In genomic region chr17:71765437-71765836, GRCh38 we compare ENCODE assay signal across 27 cellular contexts.
DNase-seq lines count a peak whose midpoint lies in the region; ATAC-seq and TF ChIP-seq lines count a peak whose summit lies in the region.
"Had no signal": no experiment of that assay in that cellular context is flagged by ENCODE, and none has a peak within 500 bp of the region (broad histone marks: within the 10 kb centered on the region; RNA-seq: fewer than 3 reads in every experiment).

No MANE protein-coding gene starts in this region.

- no peak overlapping the region for H3K9ac ChIP-seq in fibroblast of lung (ENCODE audit: insufficient read depth, low read length)
- H3K9ac ChIP-seq: BLaER1 treated with 17β-estradiol and CSF1 and Interleukin-3, amounts not matched to agents 10 nM and 100 nM; KMS-11 had no signal

- H3K4me1 Mint-ChIP-seq in stimulated activated effector memory CD8-positive, alpha-beta T cell treated with anti-CD3 and anti-CD28 coated beads, Interleukin-12 subunit alpha, Interleukin-12 subunit beta, amount 100 ng/mL, for 72 hours, result no peaks in the 10 kb centered on the region
- H3K4me1 Mint-ChIP-seq: activated naive CD8-positive, alpha-beta T cell treated with anti-CD3 and anti-CD28 coated beads for 36 hours; memory B cell; naive thymus-derived CD8-positive, alpha-beta T cell had no signal

- TF ChIP-seq CTCF in fibroblast of lung (conservative IDR thresholded peaks at IDR 0.05 in 1 of 2, IDR thresholded peaks at IDR 0.05 in 1 of 2; ENCODE audit: low read depth in 1 of 2, low read length in 2 of 2) (no peak), osteoblast (IDR thresholded peaks at IDR 0.05; ENCODE audit: extremely low read depth, low read depth, low read length) (no peak)

- H3K36me3 ChIP-seq in fibroblast of lung (ENCODE audit: control insufficient read depth, insufficient read depth, low read length) (no peaks in the 10 kb centered on the region), osteoblast (ENCODE audit: insufficient read depth, low read length) (no peaks in the 10 kb centered on the region)
- H3K36me3 ChIP-seq: BLaER1 treated with 17β-estradiol and CSF1 and Interleukin-3, amounts not matched to agents 10 nM and 100 nM; gastrocnemius medialis; right lobe of liver; SJSA1 had no signal

- H3K27ac Mint-ChIP-seq in stimulated activated effector memory CD8-positive, alpha-beta T cell treated with anti-CD3 and anti-CD28 coated beads, Interleukin-12 subunit alpha, Interleukin-12 subunit beta, amount 100 ng/mL, for 72 hours, result no peak overlapping the region
- H3K27ac Mint-ChIP-seq: activated naive CD8-positive, alpha-beta T cell treated with anti-CD3 and anti-CD28 coated beads for 36 hours; activated T-helper 2 cell treated with anti-CD3 and anti-CD28 coated beads, Interferon-gamma antibody, Interleukin-2, Interleukin-4, amounts not matched to agents 10 μg/mL and 5 μg/mL and 100 μg/mL, durations not matched to agents 14 hours and 24 hours and 36 hours; memory B cell; naive thymus-derived CD8-positive, alpha-beta T cell; T-helper 1 cell treated with Interleukin-12 subunit alpha and Interleukin-12 subunit beta and Interleukin-4 antibody, amounts not matched to agents 30 μg/mL and 1 μg/mL, for 36 hours had no signal

- no peak for ATAC-seq in stimulated activated effector memory CD8-positive, alpha-beta T cell treated with anti-CD3 and anti-CD28 coated beads, Interleukin-12 subunit alpha, Interleukin-12 subunit beta, amount 100 ng/mL, for 72 hours
- no peak for ATAC-seq in HG02763 (IDR thresholded peaks at IDR 0.05; ENCODE audit: unreplicated experiment)
- ATAC-seq: body of pancreas; gastrocnemius medialis; naive thymus-derived CD8-positive, alpha-beta T cell; Panc1; right lobe of liver had no signal

- no peaks in the 10 kb centered on the region for H4K20me1 ChIP-seq in fibroblast of lung (ENCODE audit: control insufficient read depth, extremely low read depth, insufficient read depth, low read length)
- no peaks in the 10 kb centered on the region for H4K20me1 ChIP-seq in osteoblast (ENCODE audit: insufficient read depth, low read length)
- H4K20me1 ChIP-seq: BLaER1 treated with 17β-estradiol and CSF1 and Interleukin-3, amounts not matched to agents 10 nM and 100 nM had no signal

- H3K27me3 ChIP-seq in fibroblast of lung (ENCODE audit: control insufficient read depth, insufficient read depth, low read length) (no peaks in the 10 kb centered on the region), osteoblast (ENCODE audit: insufficient read depth, low read length) (no peaks in the 10 kb centered on the region)
- H3K27me3 ChIP-seq: BLaER1 treated with 17β-estradiol and CSF1 and Interleukin-3, amounts not matched to agents 10 nM and 100 nM; body of pancreas; gastrocnemius medialis; right lobe of liver; SJSA1 had no signal

- no peak overlapping the region for H3K4me3 Mint-ChIP-seq in stimulated activated effector memory CD8-positive, alpha-beta T cell treated with anti-CD3 and anti-CD28 coated beads, Interleukin-12 subunit alpha, Interleukin-12 subunit beta, amount 100 ng/mL, for 72 hours
- H3K4me3 Mint-ChIP-seq: activated naive CD8-positive, alpha-beta T cell treated with anti-CD3 and anti-CD28 coated beads for 36 hours; memory B cell; naive thymus-derived CD8-positive, alpha-beta T cell; T-helper 1 cell treated with Interleukin-12 subunit alpha and Interleukin-12 subunit beta and Interleukin-4 antibody, amounts not matched to agents 30 μg/mL and 1 μg/mL, for 36 hours had no signal

- H3K9me3 Mint-ChIP-seq in stimulated activated effector memory CD8-positive, alpha-beta T cell treated with anti-CD3 and anti-CD28 coated beads, Interleukin-12 subunit alpha, Interleukin-12 subunit beta, amount 100 ng/mL, for 72 hours, result peaks cover 7% of the 10 kb centered on the region

- H3K9me3 ChIP-seq in fibroblast of lung (ENCODE audit: control insufficient read depth, insufficient read depth, low read depth, low read length) (no peaks in the 10 kb centered on the region), osteoblast (ENCODE audit: low read depth, low read length) (no peaks in the 10 kb centered on the region)
- H3K9me3 ChIP-seq: BLaER1 treated with 17β-estradiol and CSF1 and Interleukin-3, amounts not matched to agents 10 nM and 100 nM; body of pancreas; gastrocnemius medialis; right lobe of liver; SJSA1 had no signal

- DNase-seq in Daoy (ENCODE audit: low read depth), result peak; percentile 27
- DNase-seq in NCI-H446 (lab: John Stamatoyannopoulos, UW), result peak; percentile 30 to 76
- DNase-seq in fibroblast of lung (ENCODE audit: low read depth in 2 of 2), result peak; percentile 2 to 33
- peak; percentile 32 for DNase-seq in osteoblast (ENCODE audit: insufficient read length, low spot score, missing footprints)
- DNase-seq in stimulated activated effector memory CD8-positive, alpha-beta T cell treated with anti-CD3 and anti-CD28 coated beads, Interleukin-12 subunit alpha, Interleukin-12 subunit beta, amount 100 ng/mL, for 72 hours (ENCODE audit: low spot score in 2 of 2), result no peak
- no peak for DNase-seq in DMS114 treated with DMSO at 0.1 percent for 48 hours (lab: John Stamatoyannopoulos, UW; ENCODE audit: unreplicated experiment)
- no peak for DNase-seq in NCI-H187 treated with DMSO at 0.1 percent for 48 hours (lab: John Stamatoyannopoulos, UW)
- DNase-seq: activated CD4-positive, alpha-beta T cell treated with anti-CD3 and anti-CD28 coated beads for 48 hours; activated CD8-positive, alpha-beta memory T cell treated with anti-CD3 and anti-CD28 coated beads, Interleukin-2, amount 50 U/mL, for 48 hours; activated naive CD8-positive, alpha-beta T cell treated with anti-CD3 and anti-CD28 coated beads for 36 hours; body of pancreas; Calu3; effector memory CD4-positive, alpha-beta T cell; gastrocnemius medialis; GDM1; naive thymus-derived CD8-positive, alpha-beta T cell; NCI-H2029 treated with DMSO at 0.1 percent for 48 hours; NCI-H226; right lobe of liver had no signal

- H3K4me1 ChIP-seq in fibroblast of lung (ENCODE audit: control insufficient read depth, extremely low read depth, insufficient read depth, low read length) (no peaks in the 10 kb centered on the region), osteoblast (ENCODE audit: insufficient read depth, low read length) (no peaks in the 10 kb centered on the region)
- H3K4me1 ChIP-seq: BLaER1 treated with 17β-estradiol and CSF1 and Interleukin-3, amounts not matched to agents 10 nM and 100 nM; body of pancreas; gastrocnemius medialis; SJSA1 had no signal

- H3K27ac ChIP-seq in fibroblast of lung (ENCODE audit: insufficient read depth, low read length), result no peak overlapping the region
- no peak overlapping the region for H3K27ac ChIP-seq in osteoblast (ENCODE audit: low read depth, low read length)
- H3K27ac ChIP-seq: BLaER1 treated with 17β-estradiol and CSF1 and Interleukin-3, amounts not matched to agents 10 nM and 100 nM; body of pancreas; gastrocnemius medialis; KMS-11; right lobe of liver; SJSA1 had no signal

- H3K4me3 ChIP-seq in fibroblast of lung (replicated peaks in 1 of 4; ENCODE audit: control extremely low read depth in 1 of 4, insufficient read depth in 1 of 4, low read depth in 3 of 4, low read length in 4 of 4) (no peak overlapping the region), osteoblast (ENCODE audit: insufficient read depth, low read length) (no peak overlapping the region)
- H3K4me3 ChIP-seq: BLaER1 treated with 17β-estradiol and CSF1 and Interleukin-3, amounts not matched to agents 10 nM and 100 nM; body of pancreas; gastrocnemius medialis; right lobe of liver; SJSA1 had no signal

- H2AFZ ChIP-seq in fibroblast of lung (ENCODE audit: low read length), result no peak overlapping the region
- no peak overlapping the region for H2AFZ ChIP-seq in osteoblast (ENCODE audit: low read length)

- H3K79me2 ChIP-seq in fibroblast of lung (ENCODE audit: control insufficient read depth, insufficient read depth, low read length) (no peaks in the 10 kb centered on the region), osteoblast (ENCODE audit: insufficient read depth, low read length) (no peaks in the 10 kb centered on the region)

- H3K4me2 ChIP-seq in fibroblast of lung (ENCODE audit: extremely low read depth, insufficient read depth, low read length), result no peak overlapping the region
- H3K4me2 ChIP-seq in osteoblast (ENCODE audit: insufficient read depth, low read length), result no peak overlapping the region
- H3K4me2 ChIP-seq: BLaER1 treated with 17β-estradiol and CSF1 and Interleukin-3, amounts not matched to agents 10 nM and 100 nM; KMS-11 had no signal

- H3K36me3 Mint-ChIP-seq in stimulated activated effector memory CD8-positive, alpha-beta T cell treated with anti-CD3 and anti-CD28 coated beads, Interleukin-12 subunit alpha, Interleukin-12 subunit beta, amount 100 ng/mL, for 72 hours, result no peaks in the 10 kb centered on the region
- H3K36me3 Mint-ChIP-seq: activated naive CD8-positive, alpha-beta T cell treated with anti-CD3 and anti-CD28 coated beads for 36 hours; memory B cell; naive thymus-derived CD8-positive, alpha-beta T cell had no signal

Comparison
In these comparisons a context has a peak if more than half of its experiments do, and no peak if none do; other contexts are left out.
1. DNase-seq: peak in Daoy (single experiment), NCI-H446 (2 of 2), fibroblast of lung (2 of 2) and osteoblast (single experiment); none in stimulated activated effector memory CD8-positive, alpha-beta T cell treated with anti-CD3 and anti-CD28 coated beads, Interleukin-12 subunit alpha, Interleukin-12 subunit beta, amount 100 ng/mL, for 72 hours (0 of 2), DMS114 treated with DMSO at 0.1 percent for 48 hours (single experiment) and NCI-H187 treated with DMSO at 0.1 percent for 48 hours (single experiment).